ENCODE assay signal across 8 cellular contexts in genomic region chr9:83062011-83062652, GRCh38. TPM values are rescaled to one million over a fixed set of nuclear protein-coding genes. Genes with fewer than 3 reads are reported as not detected.
DNase-seq lines count a peak whose midpoint lies in the region; ATAC-seq and TF ChIP-seq lines count a peak whose summit lies in the region.

No MANE protein-coding gene starts in this region.

- H3K36me3 ChIP-seq in esophagus (ENCODE audit: control insufficient read depth in 2 of 2, insufficient read depth in 2 of 2, low read length in 1 of 2): no peaks in the 10 kb centered on the region

- H3K27me3 ChIP-seq in esophagus (ENCODE audit: control insufficient read depth in 1 of 2, insufficient read depth in 2 of 2, low read length in 2 of 2): no peaks in the 10 kb centered on the region

- TF ChIP-seq CTCF in Calu3 (IDR thresholded peaks at IDR 0.05; ENCODE audit: unreplicated experiment) (no peak), omental fat pad (IDR thresholded peaks at IDR 0.05) (no peak)

- intact Hi-C loops in Calu3 (cut with micrococcal nuclease; ENCODE audit: unreplicated experiment): loop anchor here (1.0 to 10.0 kb wide), 4 partner anchors 35 to 103 kb away; no protein-coding TSS in a partner anchor

- 1 to 3% methylated on average over 51 to 53 of the region's 53 CpGs for WGBS in esophagus, 2 donors

- peaks cover 3 to 4% of the 10 kb centered on the region in 2 donors for H3K4me1 ChIP-seq in esophagus (ENCODE audit: control insufficient read depth in 2 of 2, insufficient read depth in 2 of 2, low read length in 1 of 2)

- H3K9me3 Mint-ChIP-seq in Calu3 (ENCODE audit: low read depth, unreplicated experiment): peaks cover 2% of the 10 kb centered on the region

- H3K27ac Mint-ChIP-seq in Calu3 (ENCODE audit: unreplicated experiment): peak overlapping the region; percentile 86

- no peaks in the 10 kb centered on the region for H3K27me3 Mint-ChIP-seq in Calu3 (ENCODE audit: unreplicated experiment)

- H3K36me3 Mint-ChIP-seq in Calu3 (ENCODE audit: insufficient read depth, unreplicated experiment): peaks cover 72% of the 10 kb centered on the region

- peak overlapping the region; percentile 85 for H3K4me3 Mint-ChIP-seq in Calu3 (ENCODE audit: low read depth, unreplicated experiment)

- H3K9me3 ChIP-seq in esophagus (ENCODE audit: control insufficient read depth in 2 of 2, insufficient read depth in 1 of 2, low read depth in 1 of 2, low read length in 1 of 2): peaks cover 0 to 2% of the 10 kb centered on the region in 2 donors

- H3K4me3 ChIP-seq in esophagus (ENCODE audit: low read depth in 1 of 2, low read length in 2 of 2): peak overlapping the region; percentile 54 to 63

- DNase-seq in Calu3 (peak; percentile 75), NCI-H2171 treated with DMSO at 0.1 percent for 48 hours (lab: John Stamatoyannopoulos, UW) (peak; percentile 51), omental fat pad (ENCODE audit: low spot score) (no peak)
- DNase-seq in stimulated activated CD4-positive, alpha-beta T cell treated with anti-CD3 and anti-CD28 coated beads, Interleukin-4, amount 100 ng/mL, for 24 hours: no peak

- H3K4me1 Mint-ChIP-seq in Calu3 (ENCODE audit: low read depth, unreplicated experiment): peaks cover 37% of the 10 kb centered on the region

- ATAC-seq in omental fat pad (ENCODE audit: low FRiP score): peak; percentile 46
- no peak for ATAC-seq in HG03139 (IDR thresholded peaks at IDR 0.05; ENCODE audit: unreplicated experiment)
- ATAC-seq in HG03108 (IDR thresholded peaks at IDR 0.05; ENCODE audit: unreplicated experiment): no peak
- no peak for ATAC-seq in HG03457 (IDR thresholded peaks at IDR 0.05; ENCODE audit: unreplicated experiment)

- CTCF ChIA-PET in Calu3 (lab: Charles Lee): interaction anchor here (0.8 to 2.6 kb wide), 5 partner anchors 14 to 104 kb away, joined by 3 to 9 read pairs (median 7); no protein-coding TSS in a partner anchor

- BruUV-seq in Calu3 (replicated peaks; lab: Mats Ljungman, UMichigan): no TSS peak

- peak overlapping the region; percentile 88 to 90 for H3K27ac ChIP-seq in esophagus (ENCODE audit: low read depth in 2 of 2, low read length in 1 of 2)

RNA-seq across cellular contexts. Expression of gene RASEF, which starts 0.8 kb away (rescaled TPM):
- total RNA-seq in Calu3 (2022): 38.8 and 47.7 TPM in 2 replicates
- 1 to 10 TPM; 3.8 to 4.3 TPM for polyA plus RNA-seq in esophagus
- total RNA-seq in omental fat pad: 1 to 10 TPM in 2 of 4 donors, under 1 TPM in 2; 0.12 to 1.6 (median 0.65) TPM

Comparison
In these comparisons a context has a peak if more than half of its experiments do, and no peak if none do; other contexts are left out.
1. DNase-seq: peak in Calu3 (single experiment) and NCI-H2171 treated with DMSO at 0.1 percent for 48 hours (single experiment); none in omental fat pad (single experiment) and stimulated activated CD4-positive, alpha-beta T cell treated with anti-CD3 and anti-CD28 coated beads, Interleukin-4, amount 100 ng/mL, for 24 hours (single experiment).
2. RNA of gene RASEF, which starts 0.8 kb away (total RNA-seq): 38.8 to 47.7 TPM in Calu3; 0.12 to 1.6 TPM in omental fat pad; every median in the first group is over 10 times any median in the second.